Comparison of ENCODE assay signal across 8 cellular contexts in genomic region chr11:94417386-94417987, GRCh38. TPM values are rescaled to one million over a fixed set of nuclear protein-coding genes. Genes with fewer than 3 reads are reported as not detected.
DNase-seq lines count a peak whose midpoint lies in the region; ATAC-seq and TF ChIP-seq lines count a peak whose summit lies in the region.

No MANE protein-coding gene starts in this region.

- no peak overlapping the region for H2AFZ ChIP-seq in SU-DHL-6 (ENCODE audit: low read depth, low read length, severe bottlenecking)

- POLR2A ChIA-PET in activated CD8-positive, alpha-beta T cell treated with anti-CD3 and anti-CD28 coated beads for 36 hours (lab: Charles Lee) = no interaction called here
- POLR2A ChIA-PET in activated CD8-positive, alpha-beta T cell treated with anti-CD3 and anti-CD28 coated beads, Interleukin-2, amount 10 ng/mL, durations not matched to agents 7 days and 5 days (lab: Charles Lee) = no interaction called here

- H3K9me3 ChIP-seq in SU-DHL-6 (ENCODE audit: insufficient read depth, low read length) = no peaks in the 10 kb centered on the region
- no peaks in the 10 kb centered on the region for H3K9me3 ChIP-seq in left ventricle myocardium inferior (replicated peaks)

- peaks cover 2% of the 10 kb centered on the region; the same call in 1 of the 2 replicates for H3K36me3 ChIP-seq in SU-DHL-6 (ENCODE audit: low read length)
- H3K36me3 ChIP-seq in left ventricle myocardium inferior = peaks cover 23% of the 10 kb centered on the region

- no peak for ATAC-seq in activated CD8-positive, alpha-beta T cell treated with anti-CD3 and anti-CD28 coated beads for 36 hours
- ATAC-seq in activated CD8-positive, alpha-beta T cell treated with anti-CD3 and anti-CD28 coated beads, Interleukin-2, amount 10 ng/mL, durations not matched to agents 7 days and 5 days = no peak
- ATAC-seq in GM19463 (IDR thresholded peaks at IDR 0.05; ENCODE audit: unreplicated experiment) = no peak

- no peaks in the 10 kb centered on the region for H4K20me1 ChIP-seq in SU-DHL-6 (ENCODE audit: low read depth, low read length)

- peak; percentile 19 for TF ChIP-seq CTCF in activated CD8-positive, alpha-beta T cell treated with anti-CD3 and anti-CD28 coated beads for 36 hours (IDR thresholded peaks at IDR 0.05)
- peak; percentile 9 for TF ChIP-seq CTCF in SU-DHL-6 (IDR thresholded peaks at IDR 0.05; ENCODE audit: insufficient read depth, low read length, poor library complexity, severe bottlenecking)
- TF ChIP-seq CTCF in left ventricle myocardium inferior (IDR thresholded peaks at IDR 0.05; ENCODE audit: borderline replicate concordance) = peak; percentile 68
- TF ChIP-seq CTCF in type B pancreatic cell (conservative IDR thresholded peaks at IDR 0.05) = peak; percentile 74

- no peak overlapping the region for H3K4me2 ChIP-seq in SU-DHL-6 (ENCODE audit: low read depth, low read length, poor library complexity, severe bottlenecking)

- peaks cover 25% of the 10 kb centered on the region for H3K36me3 Mint-ChIP-seq in activated CD8-positive, alpha-beta T cell treated with anti-CD3 and anti-CD28 coated beads for 36 hours (ENCODE audit: low read depth)
- H3K36me3 Mint-ChIP-seq in activated CD8-positive, alpha-beta T cell treated with anti-CD3 and anti-CD28 coated beads, Interleukin-2, amount 10 ng/mL, durations not matched to agents 7 days and 5 days (ENCODE audit: low read depth) = peaks cover 22% of the 10 kb centered on the region
- peaks cover 9% of the 10 kb centered on the region for H3K36me3 Mint-ChIP-seq in type B pancreatic cell

- no peaks in the 10 kb centered on the region for H3K79me2 ChIP-seq in SU-DHL-6 (ENCODE audit: insufficient read depth, low read length)

- H3K27me3 Mint-ChIP-seq in activated CD8-positive, alpha-beta T cell treated with anti-CD3 and anti-CD28 coated beads for 36 hours = no peaks in the 10 kb centered on the region
- H3K27me3 Mint-ChIP-seq in activated CD8-positive, alpha-beta T cell treated with anti-CD3 and anti-CD28 coated beads, Interleukin-2, amount 10 ng/mL, durations not matched to agents 7 days and 5 days (ENCODE audit: low read depth) = no peaks in the 10 kb centered on the region
- no peaks in the 10 kb centered on the region for H3K27me3 Mint-ChIP-seq in type B pancreatic cell

- no peak overlapping the region for H3K27ac Mint-ChIP-seq in activated CD8-positive, alpha-beta T cell treated with anti-CD3 and anti-CD28 coated beads for 36 hours
- H3K27ac Mint-ChIP-seq in activated CD8-positive, alpha-beta T cell treated with anti-CD3 and anti-CD28 coated beads, Interleukin-2, amount 10 ng/mL, durations not matched to agents 7 days and 5 days = no peak overlapping the region
- H3K27ac Mint-ChIP-seq in type B pancreatic cell = no peak overlapping the region

- H3K9ac ChIP-seq in SU-DHL-6 (ENCODE audit: low read length) = no peak overlapping the region

- CTCF ChIA-PET in activated CD8-positive, alpha-beta T cell treated with anti-CD3 and anti-CD28 coated beads for 36 hours (lab: Charles Lee) = interaction anchor here (0.9 to 1.2 kb wide), 2 partner anchors 9 to 522 kb away, joined by 3 to 9 read pairs; no protein-coding TSS in a partner anchor
- CTCF ChIA-PET in activated CD8-positive, alpha-beta T cell treated with anti-CD3 and anti-CD28 coated beads, Interleukin-2, amount 10 ng/mL, durations not matched to agents 7 days and 5 days (lab: Charles Lee) = interaction anchor here (0.7 to 1.4 kb wide), 3 partner anchors 16 to 498 kb away, joined by 3 to 4 read pairs (median 3); no protein-coding TSS in a partner anchor

- no peak overlapping the region for H3K27ac ChIP-seq in SU-DHL-6 (ENCODE audit: low read depth, low read length)
- H3K27ac ChIP-seq in left ventricle myocardium inferior (replicated peaks) = no peak overlapping the region

- H3K4me3 ChIP-seq in SU-DHL-6 (ENCODE audit: insufficient read depth, low read length, poor library complexity, severe bottlenecking) (no peak overlapping the region), left ventricle myocardium inferior (no peak overlapping the region)

- DNase-seq in activated CD8-positive, alpha-beta T cell treated with anti-CD3 and anti-CD28 coated beads for 36 hours = no peak
- no peak for DNase-seq in activated CD8-positive, alpha-beta T cell treated with anti-CD3 and anti-CD28 coated beads, Interleukin-2, amount 10 ng/mL, durations not matched to agents 7 days and 5 days
- DNase-seq in left ventricle myocardium inferior (no peak), type B pancreatic cell (ENCODE audit: extremely low spot score, unreplicated experiment) (no peak), DMS79 treated with DMSO at 0.1 percent for 48 hours (lab: John Stamatoyannopoulos, UW) (no peak), NK-92 (lab: John Stamatoyannopoulos, UW; ENCODE audit: unreplicated experiment) (no peak)

- no peaks in the 10 kb centered on the region for H3K9me2 ChIP-seq in SU-DHL-6 (replicated peaks; ENCODE audit: insufficient read depth, low read length)

- intact Hi-C loops in activated CD8-positive, alpha-beta T cell treated with anti-CD3 and anti-CD28 coated beads for 36 hours (cut with micrococcal nuclease) = no loop called here
- intact Hi-C loops in left ventricle myocardium inferior (cut with micrococcal nuclease) = loop anchor here (10.0 kb wide), 1 partner anchor 493 kb away; no protein-coding TSS in a partner anchor

- H3K4me1 Mint-ChIP-seq in activated CD8-positive, alpha-beta T cell treated with anti-CD3 and anti-CD28 coated beads for 36 hours (ENCODE audit: low read depth) = no peaks in the 10 kb centered on the region
- H3K4me1 Mint-ChIP-seq in activated CD8-positive, alpha-beta T cell treated with anti-CD3 and anti-CD28 coated beads, Interleukin-2, amount 10 ng/mL, durations not matched to agents 7 days and 5 days (ENCODE audit: low read depth) = no peaks in the 10 kb centered on the region
- no peaks in the 10 kb centered on the region for H3K4me1 Mint-ChIP-seq in type B pancreatic cell (ENCODE audit: unreplicated experiment)

- H3K4me1 ChIP-seq in left ventricle myocardium inferior = no peaks in the 10 kb centered on the region

- H3K9me3 Mint-ChIP-seq in activated CD8-positive, alpha-beta T cell treated with anti-CD3 and anti-CD28 coated beads for 36 hours = no peaks in the 10 kb centered on the region
- H3K9me3 Mint-ChIP-seq in activated CD8-positive, alpha-beta T cell treated with anti-CD3 and anti-CD28 coated beads, Interleukin-2, amount 10 ng/mL, durations not matched to agents 7 days and 5 days (ENCODE audit: insufficient read depth) = no peaks in the 10 kb centered on the region
- H3K9me3 Mint-ChIP-seq in type B pancreatic cell = no peaks in the 10 kb centered on the region

- no peak overlapping the region for H3K4me3 Mint-ChIP-seq in activated CD8-positive, alpha-beta T cell treated with anti-CD3 and anti-CD28 coated beads for 36 hours
- H3K4me3 Mint-ChIP-seq in activated CD8-positive, alpha-beta T cell treated with anti-CD3 and anti-CD28 coated beads, Interleukin-2, amount 10 ng/mL, durations not matched to agents 7 days and 5 days = no peak overlapping the region
- no peak overlapping the region for H3K4me3 Mint-ChIP-seq in type B pancreatic cell

- H3F3A ChIP-seq in SU-DHL-6 (ENCODE audit: insufficient read depth) = no peaks in the 10 kb centered on the region

- H3K27me3 ChIP-seq in SU-DHL-6 (ENCODE audit: low read length) (no peaks in the 10 kb centered on the region), left ventricle myocardium inferior (ENCODE audit: low read depth) (no peaks in the 10 kb centered on the region)

RNA-seq across cellular contexts. Expression of gene GPR83, which starts 16.3 kb away (rescaled TPM):
- under 1 TPM; 0.07 to 0.11 TPM for total RNA-seq in activated CD8-positive, alpha-beta T cell treated with anti-CD3 and anti-CD28 coated beads for 36 hours
- not detected for total RNA-seq in activated CD8-positive, alpha-beta T cell treated with anti-CD3 and anti-CD28 coated beads, Interleukin-2, amount 10 ng/mL, durations not matched to agents 7 days and 5 days
- total RNA-seq in left ventricle myocardium inferior = 0.25 TPM
- total RNA-seq in type B pancreatic cell (ENCODE audit: low replicate concordance) = 0.36 and 0.43 TPM in 2 replicates

Comparison
In these comparisons a context has a peak if more than half of its experiments do, and no peak if none do; other contexts are left out.
1. CTCF ChIP-seq: peak in every context shown above with its lines; median percentile 74 in type B pancreatic cell; 68 in left ventricle myocardium inferior; 19 in activated CD8-positive, alpha-beta T cell treated with anti-CD3 and anti-CD28 coated beads for 36 hours; 9 in SU-DHL-6.